8 cellular contexts compared by ENCODE assay signal in the genomic region with DNA sequence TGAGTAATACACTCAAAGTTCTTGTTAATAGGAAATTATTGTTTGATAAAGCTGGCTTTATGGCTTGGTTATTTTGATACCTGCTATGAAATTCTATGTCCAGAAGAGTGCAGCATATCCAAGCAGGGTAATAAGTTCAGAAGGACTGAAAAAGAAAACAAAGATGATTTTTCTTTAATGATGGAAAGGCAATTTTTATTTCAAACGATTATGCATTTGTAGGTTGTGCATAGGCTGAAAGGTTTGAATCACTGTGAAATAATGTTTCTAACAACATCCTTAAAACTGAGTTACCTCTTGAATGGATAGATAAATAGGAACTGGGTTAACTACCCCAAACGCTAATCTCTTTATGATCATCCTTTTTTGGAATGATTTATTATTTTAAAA. TPM values are rescaled to one million over a fixed set of nuclear protein-coding genes. Genes with fewer than 3 reads are reported as not detected.
A peak's percentile ranks its signal among the peaks of the same experiment; 100 is the strongest.
DNase-seq lines count a peak whose midpoint lies in the region; ATAC-seq, FAIRE-seq and TF ChIP-seq lines count a peak whose summit lies in the region.

No MANE protein-coding gene starts in this region.

- peak in 2 of 4 donors; percentile 22 to 37 for ATAC-seq in pancreas
- ATAC-seq in GM21515 (IDR thresholded peaks at IDR 0.05; ENCODE audit: unreplicated experiment), result no peak
- no peak for ATAC-seq in HG03469 (IDR thresholded peaks at IDR 0.05; ENCODE audit: unreplicated experiment)

- H3K79me1 ChIP-seq in H1 (ENCODE audit: low read depth, low read length), result no peaks in the 10 kb centered on the region

- peaks cover 15% of the 10 kb centered on the region; the same call in 1 of the 2 replicates for H3K23me2 ChIP-seq in H1 (ENCODE audit: low read depth, low read length)

- H2BK15ac ChIP-seq in H1 (ENCODE audit: low read length), result no peak overlapping the region

- H2AK5ac ChIP-seq in H1 (ENCODE audit: low read depth, low read length), result no peak overlapping the region

- 91% methylated on average over 2 of the region's 2 CpGs; no CpG with 5 or more reads in 1 of the 2 experiments for WGBS in H1 (ENCODE audit: extremely low coverage in 1 of 2, insufficient coverage in 1 of 2, insufficient read length in 1 of 2, insufficient replicate concordance in 2 of 2, low coverage in 1 of 2, low lambda C conversion rate in 2 of 2, missing lambda C conversion rate in 1 of 2), 2 experiments
- WGBS in pancreas, 2 donors, result 12 to 26% methylated on average over 2 of the region's 2 CpGs

- POLR2A ChIA-PET in H1 (lab: Charles Lee; ENCODE audit: partially characterized antibody), result no interaction called here

- H3K4me1 ChIP-seq in ACC112 (ENCODE audit: control insufficient read depth, insufficient read depth, low read length, unreplicated experiment) (peaks cover 21% of the 10 kb centered on the region), Peyer's patch (peaks cover 0 to 12% (median 0%) of the 10 kb centered on the region in 4 donors), H1 (replicated peaks in 1 of 4; ENCODE audit: control insufficient read depth in 3 of 4, insufficient read depth in 4 of 4, low read length in 3 of 4) (peaks cover 2 to 10% (median 5%) of the 10 kb centered on the region in 4 experiments; a peak in 4 of 7 replicates), pancreas (peaks cover 3 to 13% (median 13%) of the 10 kb centered on the region in 3 donors)

- H3K4ac ChIP-seq in H1 (replicated peaks; ENCODE audit: insufficient read length, low read depth, low read length), result no peak overlapping the region

- no peak overlapping the region for H2BK5ac ChIP-seq in H1 (ENCODE audit: low read depth, low read length)

- H3K9ac ChIP-seq in H1 (replicated peaks in 1 of 4; ENCODE audit: extremely low read depth in 1 of 4, low read depth in 3 of 4, low read length in 3 of 4), result no peak overlapping the region

- H2BK120ac ChIP-seq in H1 (replicated peaks; ENCODE audit: low read depth, low read length), result no peak overlapping the region

- no peak for DNase-seq in Peyer's patch
- no peak for DNase-seq in H1 (ENCODE audit: low read depth in 1 of 2, low spot score in 2 of 2)
- no peak for DNase-seq in pancreas
- no peak for DNase-seq in SKM-1 (lab: John Stamatoyannopoulos, UW; ENCODE audit: unreplicated experiment)

- FAIRE-seq in H1 (lab: Jason Lieb, UNC) (no peak), pancreas (lab: Jason Lieb, UNC) (peak; percentile 86)

- H3K27me3 ChIP-seq in ACC112 (ENCODE audit: insufficient read depth, low read length) (no peaks in the 10 kb centered on the region), Peyer's patch (no peaks in the 10 kb centered on the region), H1 (replicated peaks in 1 of 4; ENCODE audit: control insufficient read depth in 3 of 4, extremely low read depth in 1 of 4, insufficient read depth in 3 of 4, low read length in 3 of 4) (peaks cover 0 to 18% (median 14%) of the 10 kb centered on the region in 4 experiments; a peak in 6 of 7 replicates), pancreas (no peaks in the 10 kb centered on the region)

- H2BK12ac ChIP-seq in H1 (ENCODE audit: low read depth, low read length), result no peak overlapping the region

- no peak overlapping the region for H3K23ac ChIP-seq in H1 (ENCODE audit: insufficient read length)

- H2AFZ ChIP-seq in ACC112 (ENCODE audit: low read length, unreplicated experiment) (peak overlapping the region; percentile 88), H1 (ENCODE audit: low read length) (no peak overlapping the region)

- TF ChIP-seq EP300 in H1 (IDR thresholded peaks at IDR 0.05; ENCODE audit: borderline replicate concordance in 1 of 2, low read depth in 2 of 2, low read length in 2 of 2), result no peak

- H3K4me2 ChIP-seq in H1 (ENCODE audit: insufficient read depth in 1 of 2, low read depth in 2 of 2, low read length in 2 of 2), result peak overlapping the region; percentile 83 to 88; a peak in 2 of 4 replicates

- TF ChIP-seq POLR2A in Peyer's patch (IDR thresholded peaks at IDR 0.05) (no peak), H1 (IDR thresholded peaks at IDR 0.05; ENCODE audit: control extremely low read depth in 1 of 2, low read depth in 2 of 2, low read length in 2 of 2) (no peak)

- H3K4me3 ChIP-seq in ACC112 (ENCODE audit: low read depth, low read length) (peak overlapping the region; percentile 80), Peyer's patch (peak overlapping the region; percentile 79 to 98 (median 92)), H1 (ENCODE audit: extremely low read depth in 1 of 4, insufficient read depth in 2 of 4, low read depth in 3 of 4, low read length in 4 of 4) (peak overlapping the region in 1 of 4 experiments; percentile 94; a peak in 2 of 8 replicates), pancreas (peak overlapping the region; percentile 90 to 97 (median 95))

- CTCF ChIA-PET in H1 (lab: Charles Lee; ENCODE audit: partially characterized antibody), result interaction anchor here (1.0 kb wide), 1 partner anchor 12 kb away, joined by 3 read pairs; no protein-coding TSS in a partner anchor

- H4K8ac ChIP-seq in H1 (ENCODE audit: extremely low read depth, insufficient read depth, low read length), result no peak overlapping the region

- H4K5ac ChIP-seq in H1 (ENCODE audit: insufficient read length, low read depth, low read length), result no peak overlapping the region

- H3K79me2 ChIP-seq in ACC112 (ENCODE audit: control insufficient read depth, insufficient read depth, low read length, unreplicated experiment) (peaks cover 27% of the 10 kb centered on the region), H1 (ENCODE audit: control insufficient read depth in 1 of 2, insufficient read depth in 2 of 2, low read length in 2 of 2) (no peaks in the 10 kb centered on the region)

- no peak overlapping the region for H3K18ac ChIP-seq in H1 (ENCODE audit: extremely low read depth, low read length)

- H3K27ac ChIP-seq in ACC112 (ENCODE audit: low read depth, low read length), result peak overlapping the region; percentile 78
- H3K27ac ChIP-seq in Peyer's patch, result peak overlapping the region; percentile 94 to 98 (median 96)
- no peak overlapping the region for H3K27ac ChIP-seq in H1 (ENCODE audit: low read depth, low read length)
- H3K27ac ChIP-seq in pancreas, result peak overlapping the region in 3 of 4 donors; percentile 82 to 99 (median 98)

- no peaks in the 10 kb centered on the region for H4K20me1 ChIP-seq in H1 (replicated peaks in 1 of 2; ENCODE audit: control insufficient read depth in 1 of 2, insufficient read depth in 2 of 2, low read length in 2 of 2)

- peak in 1 of 2 experiments; percentile 25; a peak in 1 of 4 replicates for TF ChIP-seq RAD21 in H1 (IDR thresholded peaks at IDR 0.05 in 1 of 2, conservative IDR thresholded peaks at IDR 0.05 in 1 of 2; ENCODE audit: low read depth in 2 of 2, low read length in 2 of 2)

- no peak overlapping the region for H4K91ac ChIP-seq in H1 (replicated peaks; ENCODE audit: insufficient read length, low read length)

- no peak overlapping the region for H3K56ac ChIP-seq in H1 (replicated peaks; ENCODE audit: insufficient read length, low read depth, low read length)

- no peaks in the 10 kb centered on the region for H3K36me3 ChIP-seq in ACC112 (ENCODE audit: insufficient read depth, low read length)
- no peaks in the 10 kb centered on the region for H3K36me3 ChIP-seq in Peyer's patch
- no peaks in the 10 kb centered on the region for H3K36me3 ChIP-seq in H1 (ENCODE audit: control insufficient read depth in 2 of 4, insufficient read depth in 4 of 4, low read length in 3 of 4)
- H3K36me3 ChIP-seq in pancreas, result no peaks in the 10 kb centered on the region

- intact Hi-C loops in pancreas (cut with DNase I), result no loop called here

- H2BK20ac ChIP-seq in H1 (ENCODE audit: low read length), result no peak overlapping the region

- H3K9me3 ChIP-seq in Peyer's patch (no peaks in the 10 kb centered on the region), H1 (ENCODE audit: insufficient read depth in 2 of 2, low read depth in 1 of 2, low read length in 1 of 2) (no peaks in the 10 kb centered on the region), pancreas (no peaks in the 10 kb centered on the region)

- TF ChIP-seq CTCF in GM12872 (IDR thresholded peaks at IDR 0.05; ENCODE audit: insufficient read depth, low read depth, low read length), result peak; percentile 41; the same call in 2 of the 3 replicates
- peak in 4 of 6 experiments; percentile 45 to 72 (median 68) for TF ChIP-seq CTCF in Peyer's patch (IDR thresholded peaks at IDR 0.05)
- no peak for TF ChIP-seq CTCF in H1 (IDR thresholded peaks at IDR 0.05; ENCODE audit: control extremely low read depth in 1 of 3, insufficient read depth in 1 of 3, low read depth in 1 of 3, low read length in 3 of 3)
- TF ChIP-seq CTCF in pancreas (IDR thresholded peaks at IDR 0.05), result peak in 2 of 4 donors; percentile 37 to 47

- no peak overlapping the region for H3K14ac ChIP-seq in H1 (ENCODE audit: insufficient read length)

TF ChIP-seq in H1, 55 proteins besides CTCF, POLR2A, EP300 and RAD21 (continues in another document):
- TF ChIP-seq, protein P1, sequence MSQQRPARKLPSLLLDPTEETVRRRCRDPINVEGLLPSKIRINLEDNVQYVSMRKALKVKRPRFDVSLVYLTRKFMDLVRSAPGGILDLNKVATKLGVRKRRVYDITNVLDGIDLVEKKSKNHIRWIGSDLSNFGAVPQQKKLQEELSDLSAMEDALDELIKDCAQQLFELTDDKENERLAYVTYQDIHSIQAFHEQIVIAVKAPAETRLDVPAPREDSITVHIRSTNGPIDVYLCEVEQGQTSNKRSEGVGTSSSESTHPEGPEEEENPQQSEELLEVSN (IDR thresholded peaks at IDR 0.05), result no peak
- TF ChIP-seq, protein P2, sequence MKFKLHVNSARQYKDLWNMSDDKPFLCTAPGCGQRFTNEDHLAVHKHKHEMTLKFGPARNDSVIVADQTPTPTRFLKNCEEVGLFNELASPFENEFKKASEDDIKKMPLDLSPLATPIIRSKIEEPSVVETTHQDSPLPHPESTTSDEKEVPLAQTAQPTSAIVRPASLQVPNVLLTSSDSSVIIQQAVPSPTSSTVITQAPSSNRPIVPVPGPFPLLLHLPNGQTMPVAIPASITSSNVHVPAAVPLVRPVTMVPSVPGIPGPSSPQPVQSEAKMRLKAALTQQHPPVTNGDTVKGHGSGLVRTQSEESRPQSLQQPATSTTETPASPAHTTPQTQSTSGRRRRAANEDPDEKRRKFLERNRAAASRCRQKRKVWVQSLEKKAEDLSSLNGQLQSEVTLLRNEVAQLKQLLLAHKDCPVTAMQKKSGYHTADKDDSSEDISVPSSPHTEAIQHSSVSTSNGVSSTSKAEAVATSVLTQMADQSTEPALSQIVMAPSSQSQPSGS (IDR thresholded peaks at IDR 0.05; ENCODE audit: low read length), result no peak

RNA-seq across cellular contexts. Expression of a gene that starts 1.4 kb away (rescaled TPM):
- total RNA-seq in Peyer's patch (100 to 1,000 TPM in 2 of 4 donors, 10 to 100 TPM in 2; 43.7 to 158 (median 103) TPM), pancreas (10 to 100 TPM; 19.1 to 86.1 (median 35.7) TPM)
- total RNA-seq in H1 (2021; fragmentation: NEBNext Ultra II Directional; extraction: Animal tissue kit (Norgen Biotek cat#: 25700)), result 5.4 TPM in 2 replicates
- polyA plus RNA-seq in H1 (2011; rRNA removed) (1.5 and 1.8 TPM in 2 replicates), pancreas (10 to 100 TPM; 11.7 to 27.7 TPM)
- polyA plus RNA-seq in H1 (2011; cell fraction: cytosol; rRNA removed), result 2.7 TPM
- polyA plus RNA-seq in H1 (2011; cell fraction: nucleus; rRNA removed), result 1.2 TPM
- polyA plus RNA-seq in H1 (2012, experiment 1 of 2), result 1.7 to 3.3 TPM (median 2.2 TPM) in 4 replicates
- 0.60 TPM for polyA plus RNA-seq in H1 (2012, experiment 2 of 2)
- polyA plus RNA-seq in H1 (2013, experiment 1 of 2), result 5.1 TPM
- 5.6 TPM for polyA plus RNA-seq in H1 (2013, experiment 2 of 2)
- polyA minus RNA-seq in H1 (2011; rRNA and poly(A)+ RNA removed), result 1.5 and 2.1 TPM in 2 replicates
- polyA minus RNA-seq in H1 (2011; cell fraction: cytosol; rRNA and poly(A)+ RNA removed), result 2.9 TPM
- 4.3 TPM for polyA minus RNA-seq in H1 (2011; cell fraction: nucleus; rRNA and poly(A)+ RNA removed)

Comparison
In these comparisons a context has a peak if more than half of its experiments do, and no peak if none do; other contexts are left out.
1. CTCF ChIP-seq: peak in GM12872 (single experiment) and Peyer's patch (4 of 6); none in H1 (0 of 3).